In the genomic region with DNA sequence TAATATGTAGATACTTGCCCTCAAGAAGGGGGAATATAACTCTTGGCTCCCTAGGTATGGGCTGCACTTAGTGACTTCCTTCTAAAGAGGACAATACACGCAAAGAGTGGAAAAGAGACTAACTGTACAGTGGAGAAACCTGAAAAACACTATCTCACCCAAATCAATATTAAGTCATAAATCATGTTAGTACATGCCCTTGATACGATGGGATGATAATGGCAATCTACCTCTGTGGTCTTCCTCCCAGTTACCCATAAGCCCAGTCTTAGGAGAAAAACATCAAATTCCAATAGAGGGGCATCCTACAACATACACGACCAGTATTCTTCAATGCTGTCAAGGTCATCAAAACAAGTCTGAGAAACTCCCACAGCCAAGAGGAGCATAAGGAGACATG, we compare ENCODE assay signal across 10 cellular contexts. TPM values are rescaled to one million over a fixed set of nuclear protein-coding genes. Genes with fewer than 3 reads are reported as not detected.
DNase-seq lines count a peak whose midpoint lies in the region; ATAC-seq and TF ChIP-seq lines count a peak whose summit lies in the region.
"Had no signal": no experiment of that assay in that cellular context is flagged by ENCODE, and none has a peak within 500 bp of the region (broad histone marks: within the 10 kb centered on the region; RNA-seq: fewer than 3 reads in every experiment).

No MANE protein-coding gene starts in this region.

- H3K27ac Mint-ChIP-seq in activated naive CD4-positive, alpha-beta T cell treated with anti-CD3 and anti-CD28 coated beads for 36 hours = peak overlapping the region; percentile 99
- peak overlapping the region in 1 of 2 donors; percentile 98 for H3K27ac Mint-ChIP-seq in activated naive CD4-positive, alpha-beta T cell treated with anti-CD3 and anti-CD28 coated beads, Interleukin-2, amount 50 U/mL, for 72 hours
- H3K27ac Mint-ChIP-seq in type B pancreatic cell = peak overlapping the region; percentile 99

- CTCF ChIA-PET in activated naive CD4-positive, alpha-beta T cell treated with anti-CD3 and anti-CD28 coated beads for 36 hours (lab: Charles Lee) = interaction anchor here (1.2 to 2.2 kb wide), 2 partner anchors 7 to 15 kb away, joined by 4 to 5 read pairs; no protein-coding TSS in a partner anchor

- H3K9me3 Mint-ChIP-seq in activated naive CD4-positive, alpha-beta T cell treated with anti-CD3 and anti-CD28 coated beads for 36 hours = no peaks in the 10 kb centered on the region
- no peaks in the 10 kb centered on the region for H3K9me3 Mint-ChIP-seq in activated naive CD4-positive, alpha-beta T cell treated with anti-CD3 and anti-CD28 coated beads, Interleukin-2, amount 50 U/mL, for 72 hours
- no peaks in the 10 kb centered on the region for H3K9me3 Mint-ChIP-seq in type B pancreatic cell

- peak overlapping the region; percentile 94 for H3K4me3 Mint-ChIP-seq in activated naive CD4-positive, alpha-beta T cell treated with anti-CD3 and anti-CD28 coated beads for 36 hours
- peak overlapping the region; percentile 92 for H3K4me3 Mint-ChIP-seq in type B pancreatic cell

- TF ChIP-seq CTCF in liver (IDR thresholded peaks at IDR 0.05; ENCODE audit: low read depth, low read length, missing input control) (no peak), type B pancreatic cell (conservative IDR thresholded peaks at IDR 0.05) (no peak)

- H3K27me3 Mint-ChIP-seq in activated naive CD4-positive, alpha-beta T cell treated with anti-CD3 and anti-CD28 coated beads for 36 hours (ENCODE audit: low read depth) = no peaks in the 10 kb centered on the region
- no peaks in the 10 kb centered on the region for H3K27me3 Mint-ChIP-seq in type B pancreatic cell

- no peak overlapping the region for H3K27ac ChIP-seq in liver (ENCODE audit: low read depth in 1 of 2, low read length in 2 of 2)

- 13% methylated on average over 3 of the region's 3 CpGs for WGBS in liver

- H3K4me1 Mint-ChIP-seq in activated naive CD4-positive, alpha-beta T cell treated with anti-CD3 and anti-CD28 coated beads for 36 hours (ENCODE audit: low read depth) = peaks cover 51% of the 10 kb centered on the region
- H3K4me1 Mint-ChIP-seq in type B pancreatic cell (ENCODE audit: unreplicated experiment) = peaks cover 51% of the 10 kb centered on the region

- H3K4me3 ChIP-seq in adipocyte (ENCODE audit: low read length) (peak overlapping the region; percentile 92), liver (ENCODE audit: low read depth in 1 of 3, low read length in 3 of 3) (peak overlapping the region; percentile 53 to 98 (median 66))

- H3K9me3 ChIP-seq in adipocyte (ENCODE audit: control insufficient read depth, low read length) (no peaks in the 10 kb centered on the region), liver (ENCODE audit: control insufficient read depth in 4 of 4, low read length in 3 of 4) (no peaks in the 10 kb centered on the region)

- intact Hi-C loops in activated naive CD4-positive, alpha-beta T cell treated with anti-CD3 and anti-CD28 coated beads for 36 hours (cut with micrococcal nuclease) = loop anchor here (2.0 to 5.0 kb wide), 3 partner anchors 113 to 510 kb away; a partner anchor contains a TSS

- no peak for DNase-seq in activated naive CD4-positive, alpha-beta T cell treated with anti-CD3 and anti-CD28 coated beads for 36 hours
- no peak for DNase-seq in activated naive CD4-positive, alpha-beta T cell treated with anti-CD3 and anti-CD28 coated beads, Interleukin-2, amount 50 U/mL, for 72 hours (ENCODE audit: low spot score in 2 of 2)
- no peak for DNase-seq in adipocyte (ENCODE audit: low read depth)
- DNase-seq in type B pancreatic cell (ENCODE audit: extremely low spot score, unreplicated experiment) = no peak
- no peak for DNase-seq in CD1c-positive myeloid dendritic cell (ENCODE audit: extremely low spot score)
- DNase-seq: activated CD4-positive, alpha-beta T cell treated with anti-CD3 and anti-CD28 coated beads for 48 hours had no signal

- no peak for ATAC-seq in activated naive CD4-positive, alpha-beta T cell treated with anti-CD3 and anti-CD28 coated beads, Interleukin-2, amount 50 U/mL, for 72 hours
- ATAC-seq in HG03159 (IDR thresholded peaks at IDR 0.05; ENCODE audit: unreplicated experiment) = no peak
- ATAC-seq in HG03354 (IDR thresholded peaks at IDR 0.05; ENCODE audit: poor library complexity, severe bottlenecking, unreplicated experiment) = no peak

- H3K36me3 ChIP-seq in adipocyte (ENCODE audit: control insufficient read depth, insufficient read depth, low read length, severe bottlenecking) (no peaks in the 10 kb centered on the region), liver (ENCODE audit: control insufficient read depth in 4 of 4, insufficient read depth in 3 of 4, low read depth in 1 of 4, low read length in 3 of 4) (no peaks in the 10 kb centered on the region)

- H3K36me3 Mint-ChIP-seq in activated naive CD4-positive, alpha-beta T cell treated with anti-CD3 and anti-CD28 coated beads for 36 hours (ENCODE audit: low read depth) = peaks cover 11% of the 10 kb centered on the region
- H3K36me3 Mint-ChIP-seq in activated naive CD4-positive, alpha-beta T cell treated with anti-CD3 and anti-CD28 coated beads, Interleukin-2, amount 50 U/mL, for 72 hours = peaks cover 20 to 28% of the 10 kb centered on the region in 2 donors
- H3K36me3 Mint-ChIP-seq in type B pancreatic cell = peaks cover 11% of the 10 kb centered on the region

- no peaks in the 10 kb centered on the region for H3K27me3 ChIP-seq in adipocyte (replicated peaks; ENCODE audit: control insufficient read depth, insufficient read depth, low read length)
- H3K27me3 ChIP-seq in liver (ENCODE audit: control insufficient read depth in 4 of 4, insufficient read depth in 4 of 4, low read length in 3 of 4) = no peaks in the 10 kb centered on the region

- TF ChIP-seq RAD21 in liver (IDR thresholded peaks at IDR 0.05) = no peak

- peaks cover 36% of the 10 kb centered on the region for H3K4me1 ChIP-seq in adipocyte (ENCODE audit: control insufficient read depth, insufficient read depth, low read length)
- peaks cover 13 to 58% (median 52%) of the 10 kb centered on the region in 4 donors for H3K4me1 ChIP-seq in liver (ENCODE audit: control insufficient read depth in 4 of 4, insufficient read depth in 4 of 4, low read length in 3 of 4)

- H3K9ac ChIP-seq in adipocyte (ENCODE audit: low read length) (peak overlapping the region; percentile 92), liver (ENCODE audit: low read depth in 1 of 2, low read length in 2 of 2) (peak overlapping the region; percentile 99)

TF ChIP-seq in liver, 16 proteins besides CTCF, POLR2A, EP300 and RAD21 (continues in another document):
- no peak for TF ChIP-seq JUND (IDR thresholded peaks at IDR 0.05)
- no peak for TF ChIP-seq FOXA1 (IDR thresholded peaks at IDR 0.05)
- no peak for TF ChIP-seq NR2F2 (IDR thresholded peaks at IDR 0.05)
- TF ChIP-seq GABPA (IDR thresholded peaks at IDR 0.05 in 1 of 2, conservative IDR thresholded peaks at IDR 0.05 in 1 of 2) = no peak
- TF ChIP-seq, protein P1, sequence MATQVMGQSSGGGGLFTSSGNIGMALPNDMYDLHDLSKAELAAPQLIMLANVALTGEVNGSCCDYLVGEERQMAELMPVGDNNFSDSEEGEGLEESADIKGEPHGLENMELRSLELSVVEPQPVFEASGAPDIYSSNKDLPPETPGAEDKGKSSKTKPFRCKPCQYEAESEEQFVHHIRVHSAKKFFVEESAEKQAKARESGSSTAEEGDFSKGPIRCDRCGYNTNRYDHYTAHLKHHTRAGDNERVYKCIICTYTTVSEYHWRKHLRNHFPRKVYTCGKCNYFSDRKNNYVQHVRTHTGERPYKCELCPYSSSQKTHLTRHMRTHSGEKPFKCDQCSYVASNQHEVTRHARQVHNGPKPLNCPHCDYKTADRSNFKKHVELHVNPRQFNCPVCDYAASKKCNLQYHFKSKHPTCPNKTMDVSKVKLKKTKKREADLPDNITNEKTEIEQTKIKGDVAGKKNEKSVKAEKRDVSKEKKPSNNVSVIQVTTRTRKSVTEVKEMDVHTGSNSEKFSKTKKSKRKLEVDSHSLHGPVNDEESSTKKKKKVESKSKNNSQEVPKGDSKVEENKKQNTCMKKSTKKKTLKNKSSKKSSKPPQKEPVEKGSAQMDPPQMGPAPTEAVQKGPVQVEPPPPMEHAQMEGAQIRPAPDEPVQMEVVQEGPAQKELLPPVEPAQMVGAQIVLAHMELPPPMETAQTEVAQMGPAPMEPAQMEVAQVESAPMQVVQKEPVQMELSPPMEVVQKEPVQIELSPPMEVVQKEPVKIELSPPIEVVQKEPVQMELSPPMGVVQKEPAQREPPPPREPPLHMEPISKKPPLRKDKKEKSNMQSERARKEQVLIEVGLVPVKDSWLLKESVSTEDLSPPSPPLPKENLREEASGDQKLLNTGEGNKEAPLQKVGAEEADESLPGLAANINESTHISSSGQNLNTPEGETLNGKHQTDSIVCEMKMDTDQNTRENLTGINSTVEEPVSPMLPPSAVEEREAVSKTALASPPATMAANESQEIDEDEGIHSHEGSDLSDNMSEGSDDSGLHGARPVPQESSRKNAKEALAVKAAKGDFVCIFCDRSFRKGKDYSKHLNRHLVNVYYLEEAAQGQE (IDR thresholded peaks at IDR 0.05) = no peak

RNA-seq across cellular contexts. Expression of a gene that starts 1.3 kb away (rescaled TPM):
- 10 to 100 TPM; 36.8 to 38.7 TPM for total RNA-seq in activated naive CD4-positive, alpha-beta T cell treated with anti-CD3 and anti-CD28 coated beads for 36 hours
- total RNA-seq in activated naive CD4-positive, alpha-beta T cell treated with anti-CD3 and anti-CD28 coated beads, Interleukin-2, amount 50 U/mL, for 72 hours = 10 to 100 TPM; 41.3 to 43.0 TPM
- total RNA-seq in liver (10 to 100 TPM; 14.9 to 50.1 TPM), type B pancreatic cell (ENCODE audit: low replicate concordance) (46.3 and 76.5 TPM in 2 replicates)
- polyA plus RNA-seq in liver = 10 to 100 TPM; 16.9 to 30.9 TPM

RNA-seq across cellular contexts. Expression of a gene that starts 48.6 kb away (rescaled TPM):
- total RNA-seq in activated naive CD4-positive, alpha-beta T cell treated with anti-CD3 and anti-CD28 coated beads for 36 hours = 1 to 10 TPM in 1 of 2 experiments, under 1 TPM in 1; 0.79 to 2.2 TPM
- total RNA-seq in activated naive CD4-positive, alpha-beta T cell treated with anti-CD3 and anti-CD28 coated beads, Interleukin-2, amount 50 U/mL, for 72 hours = 1 to 10 TPM in 1 of 2 donors, not detected in 1; 1.6 TPM
- total RNA-seq in liver = 1 to 10 TPM; 1.6 to 2.2 TPM
- polyA plus RNA-seq in liver = 1 to 10 TPM; 1.6 to 2.8 TPM
- 0.92 and 1.4 TPM in 2 replicates for total RNA-seq in type B pancreatic cell (ENCODE audit: low replicate concordance)

RNA-seq across cellular contexts. Expression of a gene that starts 50.9 kb away (rescaled TPM):
- total RNA-seq in activated naive CD4-positive, alpha-beta T cell treated with anti-CD3 and anti-CD28 coated beads for 36 hours = under 1 TPM; 0.19 to 0.25 TPM
- under 1 TPM in 1 of 2 donors, not detected in 1; 0.70 TPM for total RNA-seq in activated naive CD4-positive, alpha-beta T cell treated with anti-CD3 and anti-CD28 coated beads, Interleukin-2, amount 50 U/mL, for 72 hours
- total RNA-seq in liver = 100 to 1,000 TPM in 1 of 2 donors, under 1 TPM in 1; 0.75 to 128 TPM
- polyA plus RNA-seq in liver = under 1 TPM; 0.29 to 0.72 TPM
- total RNA-seq in type B pancreatic cell (ENCODE audit: low replicate concordance) = 0.17 TPM in 1 of 2 replicates, not detected in the other
- total RNA-seq: Daoy had no signal
